ENCODE assay signal across 8 cellular contexts in the genomic region with DNA sequence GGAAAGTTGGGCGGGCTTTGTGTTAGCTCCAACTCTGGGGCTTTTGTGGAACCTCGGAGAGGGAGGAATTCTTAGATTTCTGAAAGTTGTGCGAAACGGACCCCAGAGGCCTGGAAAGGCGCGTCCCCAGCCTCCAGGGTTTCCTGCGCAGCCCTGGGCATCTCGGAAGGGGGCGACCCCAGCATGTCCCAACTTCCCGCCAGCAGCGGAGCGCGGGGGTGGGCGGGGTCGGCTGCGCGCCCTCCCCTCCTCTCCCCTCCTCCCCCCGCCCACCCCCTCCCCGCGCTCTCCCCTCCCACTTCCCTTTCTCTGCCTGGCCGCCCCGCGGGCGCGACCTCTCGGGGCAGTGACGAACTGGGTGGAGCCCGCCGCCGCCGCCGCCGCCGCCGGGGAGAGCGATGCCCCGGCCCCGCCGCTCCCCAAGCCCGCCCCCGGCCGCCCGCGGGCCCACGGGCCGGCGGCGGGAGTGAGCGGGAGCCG. TPM values are rescaled to one million over a fixed set of nuclear protein-coding genes. Genes with fewer than 3 reads are reported as not detected.
DNase-seq lines count a peak whose midpoint lies in the region; ATAC-seq and TF ChIP-seq lines count a peak whose summit lies in the region.

No MANE protein-coding gene starts in this region.

- no peaks in the 10 kb centered on the region for H3K36me3 Mint-ChIP-seq in activated T-helper 17 cell treated with anti-CD3 and anti-CD28 coated beads, Interleukin-2, amount 50 U/mL, for 72 hours (ENCODE audit: low read depth)
- no peaks in the 10 kb centered on the region for H3K36me3 Mint-ChIP-seq in nephron progenitor cell (ENCODE audit: low read depth)

- no peaks in the 10 kb centered on the region for H3K9me3 ChIP-seq in Peyer's patch

- peaks cover 18% of the 10 kb centered on the region for H3K4me1 Mint-ChIP-seq in activated T-helper 17 cell treated with anti-CD3 and anti-CD28 coated beads, Interleukin-2, amount 50 U/mL, for 72 hours
- peaks cover 28% of the 10 kb centered on the region for H3K4me1 Mint-ChIP-seq in nephron progenitor cell
- peaks cover 50% of the 10 kb centered on the region for H3K4me1 Mint-ChIP-seq in stimulated activated naive CD8-positive, alpha-beta T cell treated with anti-CD3 and anti-CD28 coated beads, Interleukin-15, amount 100 ng/mL, for 72 hours

- TF ChIP-seq CTCF in GM20000 (IDR thresholded peaks at IDR 0.05; ENCODE audit: extremely low read depth, missing control alignments) (no peak), Peyer's patch (IDR thresholded peaks at IDR 0.05) (no peak), fibroblast of mammary gland (conservative IDR thresholded peaks at IDR 0.05; ENCODE audit: control insufficient read depth, insufficient read depth, low read depth, low read length) (no peak), nephron progenitor cell (IDR thresholded peaks at IDR 0.05) (no peak)

- H3K4me3 Mint-ChIP-seq in activated T-helper 17 cell treated with anti-CD3 and anti-CD28 coated beads, Interleukin-2, amount 50 U/mL, for 72 hours: peak overlapping the region; percentile 42
- peak overlapping the region; percentile 75 for H3K4me3 Mint-ChIP-seq in nephron progenitor cell
- peak overlapping the region; percentile 69 to 83 for H3K4me3 Mint-ChIP-seq in stimulated activated naive CD8-positive, alpha-beta T cell treated with anti-CD3 and anti-CD28 coated beads, Interleukin-15, amount 100 ng/mL, for 72 hours

- no peak overlapping the region for H3K27ac Mint-ChIP-seq in activated T-helper 17 cell treated with anti-CD3 and anti-CD28 coated beads, Interleukin-2, amount 50 U/mL, for 72 hours
- H3K27ac Mint-ChIP-seq in nephron progenitor cell: no peak overlapping the region
- H3K27ac Mint-ChIP-seq in stimulated activated naive CD8-positive, alpha-beta T cell treated with anti-CD3 and anti-CD28 coated beads, Interleukin-15, amount 100 ng/mL, for 72 hours: peak overlapping the region in 1 of 2 donors; percentile 29

- H3K4me3 ChIP-seq in Peyer's patch: peak overlapping the region; percentile 77 to 94 (median 84)
- peak overlapping the region; percentile 58 for H3K4me3 ChIP-seq in fibroblast of mammary gland (ENCODE audit: control insufficient read depth, low read depth, low read length)

- H3K36me3 ChIP-seq in Peyer's patch: no peaks in the 10 kb centered on the region

- peak overlapping the region; percentile 94 to 99 (median 95) for H3K27ac ChIP-seq in Peyer's patch

- DNase-seq in CMK (ENCODE audit: low read depth) (peak; percentile 44), GM20000 (ENCODE audit: low spot score) (peak; percentile 92), HT-29 (ENCODE audit: low spot score) (peak; percentile 64), Peyer's patch (peak; percentile 87 to 93 (median 87)), fibroblast of mammary gland (ENCODE audit: low read depth) (peak; percentile 60), nephron progenitor cell (peak; percentile 89)
- peak; percentile 74 to 77 for DNase-seq in stimulated activated naive CD8-positive, alpha-beta T cell treated with anti-CD3 and anti-CD28 coated beads, Interleukin-15, amount 100 ng/mL, for 72 hours

- no peaks in the 10 kb centered on the region for H3K9me3 Mint-ChIP-seq in activated T-helper 17 cell treated with anti-CD3 and anti-CD28 coated beads, Interleukin-2, amount 50 U/mL, for 72 hours
- H3K9me3 Mint-ChIP-seq in nephron progenitor cell: peaks cover 5% of the 10 kb centered on the region
- H3K9me3 Mint-ChIP-seq in stimulated activated naive CD8-positive, alpha-beta T cell treated with anti-CD3 and anti-CD28 coated beads, Interleukin-15, amount 100 ng/mL, for 72 hours: no peaks in the 10 kb centered on the region

- no peaks in the 10 kb centered on the region for H3K27me3 Mint-ChIP-seq in activated T-helper 17 cell treated with anti-CD3 and anti-CD28 coated beads, Interleukin-2, amount 50 U/mL, for 72 hours
- H3K27me3 Mint-ChIP-seq in nephron progenitor cell (ENCODE audit: low read depth, poor library complexity): peaks cover 3% of the 10 kb centered on the region
- H3K27me3 Mint-ChIP-seq in stimulated activated naive CD8-positive, alpha-beta T cell treated with anti-CD3 and anti-CD28 coated beads, Interleukin-15, amount 100 ng/mL, for 72 hours: no peaks in the 10 kb centered on the region

- TF ChIP-seq POLR2A in Peyer's patch (IDR thresholded peaks at IDR 0.05): no peak

- H3K4me1 ChIP-seq in Peyer's patch: peaks cover 0 to 21% (median 1%) of the 10 kb centered on the region in 4 donors

- peak; percentile 75 for ATAC-seq in activated T-helper 17 cell treated with anti-CD3 and anti-CD28 coated beads, Interleukin-2, amount 50 U/mL, for 72 hours (replicated peaks)
- ATAC-seq in stimulated activated naive CD8-positive, alpha-beta T cell treated with anti-CD3 and anti-CD28 coated beads, Interleukin-15, amount 100 ng/mL, for 72 hours: peak; percentile 82

- no peaks in the 10 kb centered on the region for H3K27me3 ChIP-seq in Peyer's patch

RNA-seq across cellular contexts. Expression of gene PTTG2, which starts 16.8 kb away (rescaled TPM):
- not detected in 2 replicates for total RNA-seq in HT-29 (2014; rRNA removed; shearing (Covaris generic))
- 1 to 10 TPM in 2 of 4 donors, not detected in 2; 2.5 to 8.3 TPM for total RNA-seq in Peyer's patch
- total RNA-seq in activated T-helper 17 cell treated with anti-CD3 and anti-CD28 coated beads, Interleukin-2, amount 50 U/mL, for 72 hours: under 1 TPM; 0.39 to 0.40 TPM

Comparison
In these comparisons a context has a peak if more than half of its experiments do, and no peak if none do; other contexts are left out.
1. Peak in every context shown above with its lines: DNase-seq, ATAC-seq, H3K4me3 ChIP-seq and H3K27ac ChIP-seq.